ENCODE assay signal across 8 cellular contexts in the genomic region with DNA sequence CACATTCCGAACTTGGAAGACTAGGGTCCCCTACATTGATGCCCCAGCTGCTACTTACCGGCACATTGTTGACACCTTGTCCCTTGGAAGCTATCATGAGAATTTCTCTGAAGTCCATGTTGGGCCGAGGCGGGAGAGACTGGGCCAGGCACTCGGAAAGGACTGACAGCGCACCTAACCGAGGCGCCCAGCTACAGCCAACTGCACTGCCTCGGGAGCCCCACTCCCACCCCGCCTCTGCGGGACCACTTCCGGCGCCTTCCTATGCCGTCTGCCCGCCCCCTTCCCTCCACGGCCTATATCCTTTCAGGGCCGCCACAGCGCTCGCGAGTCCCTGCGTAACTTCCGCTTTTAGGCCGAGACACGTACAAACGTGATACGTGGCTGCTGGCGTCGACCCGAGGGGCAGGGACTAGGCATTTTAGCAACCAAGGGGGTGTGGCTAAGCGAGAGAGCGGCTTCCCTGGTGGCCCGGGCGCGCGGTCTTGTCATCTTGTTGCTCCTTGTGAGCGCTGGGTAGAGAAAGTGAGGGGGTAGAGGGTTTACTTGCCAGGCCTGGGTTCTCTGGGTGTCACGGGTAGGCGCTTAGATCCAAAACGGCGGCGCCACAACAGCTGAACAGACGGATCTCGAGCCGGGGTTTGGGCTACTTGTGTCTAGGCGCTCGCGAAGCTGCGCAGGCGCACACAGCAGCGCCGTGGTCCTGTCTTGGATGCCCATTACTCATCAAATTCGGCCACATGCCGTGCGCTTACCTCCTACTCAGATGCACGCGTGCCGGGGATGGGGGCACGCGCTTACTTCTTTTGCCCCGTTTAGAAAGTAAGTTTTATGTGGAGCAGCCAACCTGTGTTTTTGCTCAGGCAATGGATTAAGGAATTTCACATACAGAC. TPM values are rescaled to one million over a fixed set of nuclear protein-coding genes. Genes with fewer than 3 reads are reported as not detected.
DNase-seq lines count a peak whose midpoint lies in the region; ATAC-seq and TF ChIP-seq lines count a peak whose summit lies in the region.

Gene SPTY2D1 (minus strand): TSS at position 203 of the 893 bp plus-strand sequence. CDS start 85 bp downstream, at position 118.

- DNase-seq in C1 segment of cervical spinal cord (lab: John Stamatoyannopoulos, UW) (peak; percentile 90 to 99 (median 96)), NCI-H748 treated with DMSO at 0.1 percent for 48 hours (lab: John Stamatoyannopoulos, UW) (peak; percentile 94), dermis blood vessel endothelial cell (peak; percentile 100), left lung (peak; percentile 98 to 100)
- peak; percentile 91 to 97 for DNase-seq in activated CD4-positive, alpha-beta T cell treated with anti-CD3 and anti-CD28 coated beads, Interleukin-2, amount 50 U/mL, for 24 hours (ENCODE audit: low read depth in 1 of 2, low spot score in 1 of 2)
- DNase-seq in stimulated activated CD4-positive, alpha-beta T cell treated with anti-CD3 and anti-CD28 coated beads, Interleukin-2, amount 100 ng/mL, for 48 hours: peak; percentile 92 to 95

- no peaks in the 10 kb centered on the region for H3K9me3 ChIP-seq in left lung

- peak within 1 kb of the TSS; percentile 94 for H3K27ac ChIP-seq in left lung

- intact Hi-C loops in left lung (cut with DNase I): no loop called here

- no peaks in the 10 kb centered on the region for H3K36me3 ChIP-seq in left lung

- peaks cover 0 to 4% of the 10 kb centered on the region in 2 donors for H3K27me3 ChIP-seq in left lung

- peak; percentile 94 for ATAC-seq in GM19372 (IDR thresholded peaks at IDR 0.05; ENCODE audit: low read depth, unreplicated experiment)
- peak; percentile 92 for ATAC-seq in HG03558 (IDR thresholded peaks at IDR 0.05; ENCODE audit: extremely low read depth, unreplicated experiment)
- peak; percentile 99 for ATAC-seq in left lung

- peak; percentile 4 to 20 for TF ChIP-seq CTCF in left lung (IDR thresholded peaks at IDR 0.05)

- H3K4me1 ChIP-seq in left lung: peaks cover 12 to 20% of the 10 kb centered on the region in 2 donors

- H3K4me3 ChIP-seq in left lung: peak within 1 kb of the TSS; percentile 61 to 79

RNA-seq across cellular contexts. Expression of gene SPTY2D1, which starts in this region (rescaled TPM):
- 14.1 and 19.3 TPM in 2 replicates for total RNA-seq in dermis blood vessel endothelial cell
- 10 to 100 TPM; 18.0 to 20.1 TPM for total RNA-seq in left lung

Comparison
In these comparisons a context has a peak if more than half of its experiments do, and no peak if none do; other contexts are left out.
1. Peak in every context shown above with its lines: DNase-seq, ATAC-seq, H3K4me3 ChIP-seq and H3K27ac ChIP-seq.